9 cellular contexts compared by ENCODE assay signal in the genomic region with DNA sequence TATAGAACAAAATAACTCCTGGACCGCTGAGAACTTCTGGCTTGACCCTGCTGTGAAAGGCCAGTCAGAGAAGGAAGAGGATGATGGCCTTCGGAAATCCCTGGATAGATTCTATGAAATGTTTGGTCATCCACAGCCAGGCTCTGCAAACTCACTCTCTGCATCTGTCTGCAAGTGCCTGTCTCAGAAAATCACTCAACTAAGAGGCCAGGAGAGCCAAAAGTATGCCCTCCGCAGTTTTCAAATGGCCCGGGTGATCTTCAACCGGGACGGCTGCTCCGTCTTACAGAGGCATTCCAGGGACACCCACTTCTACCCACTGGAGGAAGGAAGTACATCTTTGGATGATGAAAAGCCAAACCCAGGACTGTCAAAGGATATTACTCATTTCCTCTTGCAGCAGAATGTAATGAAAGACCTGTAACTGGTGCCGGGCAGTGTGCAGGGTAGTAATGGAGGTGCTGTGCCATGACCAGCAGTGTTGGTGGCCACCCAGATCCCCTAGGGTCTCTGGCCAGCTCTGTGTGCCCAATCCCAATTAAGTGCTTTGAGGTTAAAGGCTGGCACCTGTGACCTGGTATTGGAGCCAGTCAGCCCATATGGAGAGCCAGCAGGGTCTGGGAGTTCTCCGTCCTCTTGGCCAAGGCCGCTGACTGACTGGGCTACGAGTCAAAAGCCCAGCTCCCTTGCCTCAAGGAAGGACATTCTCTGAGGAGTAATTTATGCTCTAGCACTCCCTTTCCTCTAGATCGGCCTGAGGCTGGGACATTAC. TPM values are rescaled to one million over a fixed set of nuclear protein-coding genes. Genes with fewer than 3 reads are reported as not detected.
DNase-seq lines count a peak whose midpoint lies in the region; FAIRE-seq and TF ChIP-seq lines count a peak whose summit lies in the region.
"Had no signal": no experiment of that assay in that cellular context is flagged by ENCODE, and none has a peak within 500 bp of the region (broad histone marks: within the 10 kb centered on the region; RNA-seq: fewer than 3 reads in every experiment).

No MANE protein-coding gene starts in this region.

- 56 to 66% methylated on average over 10 to 12 of the region's 12 CpGs for WGBS in esophagus squamous epithelium, 2 donors

- H3K36me3 ChIP-seq in esophagus squamous epithelium: no peaks in the 10 kb centered on the region

- peak overlapping the region; percentile 73 for H3K27ac ChIP-seq in RWPE1
- no peak overlapping the region for H3K27ac ChIP-seq in esophagus squamous epithelium

- H3K4me1 ChIP-seq in esophagus squamous epithelium: peaks cover 0 to 26% (median 3%) of the 10 kb centered on the region in 3 donors

- TF ChIP-seq CTCF in RWPE1 (conservative IDR thresholded peaks at IDR 0.05; ENCODE audit: low read depth): no peak
- TF ChIP-seq CTCF in fibroblast of pulmonary artery (IDR thresholded peaks at IDR 0.05; ENCODE audit: low read length, missing control alignments): no peak
- no peak for TF ChIP-seq CTCF in esophagus squamous epithelium (IDR thresholded peaks at IDR 0.05)

- POLR2A ChIA-PET in RWPE1 (lab: Yijun Ruan, JAX; ENCODE audit: low non-redundant PET): no interaction called here

- CTCF ChIA-PET in RWPE1 (lab: Yijun Ruan, JAX): interaction anchor here (0.5 kb wide), 1 partner anchor 254 kb away, joined by 3 read pairs; no protein-coding TSS in a partner anchor

- H3K9me3 ChIP-seq in esophagus squamous epithelium: no peaks in the 10 kb centered on the region

- peak; percentile 75 for FAIRE-seq in H54 (lab: Jason Lieb, UNC)

- intact Hi-C loops in esophagus squamous epithelium (cut with DNase I): no loop called here

- TF ChIP-seq POLR2A in H54 (IDR thresholded peaks at IDR 0.05; ENCODE audit: low read depth, low read length): no peak
- no peak for TF ChIP-seq POLR2A in esophagus squamous epithelium (IDR thresholded peaks at IDR 0.05)

- H3K4me3 ChIP-seq in fibroblast of pulmonary artery (replicated peaks; ENCODE audit: low read depth, low read length): no peak overlapping the region
- no peak overlapping the region for H3K4me3 ChIP-seq in skeletal muscle cell (ENCODE audit: low read depth, low read length)
- H3K4me3 ChIP-seq in esophagus squamous epithelium: no peak overlapping the region

- DNase-seq in H54 (ENCODE audit: insufficient read length, low spot score) (peak; percentile 53), RWPE1 (ENCODE audit: low spot score) (peak; percentile 59), fibroblast of pulmonary artery (ENCODE audit: low read depth) (peak; percentile 89), skeletal muscle cell (ENCODE audit: low read depth) (peak; percentile 57), esophagus squamous epithelium (lab: John Stamatoyannopoulos, UW) (no peak), NCI-H510A (lab: John Stamatoyannopoulos, UW) (no peak)
- DNase-seq in stimulated activated CD4-positive, alpha-beta T cell treated with anti-CD3 and anti-CD28 coated beads, Interleukin-12 subunit alpha, Interleukin-12 subunit beta, amount 100 ng/mL, for 4 hours: no peak
- DNase-seq: activated CD8-positive, alpha-beta T cell treated with anti-CD3 and anti-CD28 coated beads for 36 hours; effector CD8-positive, alpha-beta T cell had no signal

- no peaks in the 10 kb centered on the region for H3K27me3 ChIP-seq in esophagus squamous epithelium

RNA-seq across cellular contexts. Expression of gene CHGB, which starts 48.1 kb away (rescaled TPM):
- under 1 TPM in 1 of 4 donors, not detected in 3; 0.44 TPM for total RNA-seq in esophagus squamous epithelium
- total RNA-seq: activated CD8-positive, alpha-beta T cell treated with anti-CD3 and anti-CD28 coated beads for 36 hours had no signal

Comparison
In these comparisons a context has a peak if more than half of its experiments do, and no peak if none do; other contexts are left out.
1. DNase-seq: peak in H54 (single experiment), RWPE1 (single experiment), fibroblast of pulmonary artery (single experiment) and skeletal muscle cell (single experiment); none in esophagus squamous epithelium (single experiment), stimulated activated CD4-positive, alpha-beta T cell treated with anti-CD3 and anti-CD28 coated beads, Interleukin-12 subunit alpha, Interleukin-12 subunit beta, amount 100 ng/mL, for 4 hours (single experiment) and NCI-H510A (single experiment).